Comparison of ENCODE assay signal across 17 cellular contexts in the genomic region with DNA sequence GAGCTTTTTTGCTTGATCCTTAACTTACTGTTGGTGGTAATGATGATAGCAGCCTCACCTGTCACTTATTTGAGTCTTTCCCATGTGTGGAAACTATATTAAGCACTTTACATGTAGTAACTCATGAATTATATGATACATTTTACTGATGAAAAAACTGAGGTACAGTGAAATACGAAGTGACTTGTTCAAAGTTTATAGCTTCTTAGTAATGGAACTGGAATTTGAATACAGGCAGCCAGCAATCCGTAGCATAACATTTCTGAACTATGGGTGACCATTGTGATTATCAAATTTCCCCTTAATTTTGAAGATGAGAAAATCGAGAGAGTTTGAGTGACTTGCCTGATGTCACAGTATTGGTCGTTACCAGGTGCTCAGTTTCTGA. TPM values are rescaled to one million over a fixed set of nuclear protein-coding genes. Genes with fewer than 3 reads are reported as not detected.
DNase-seq lines count a peak whose midpoint lies in the region; ATAC-seq and TF ChIP-seq lines count a peak whose summit lies in the region.
"Had no signal": no experiment of that assay in that cellular context is flagged by ENCODE, and none has a peak within 500 bp of the region (broad histone marks: within the 10 kb centered on the region; RNA-seq: fewer than 3 reads in every experiment).

No MANE protein-coding gene starts in this region.

- H3K9me3 Mint-ChIP-seq in natural killer cell = no peaks in the 10 kb centered on the region
- H3K9me3 Mint-ChIP-seq: GM23338 had no signal

- in situ Hi-C loops in gastrocnemius medialis (cut with MboI; ENCODE audit: low sequenced_read_pairs in 4 of 4) = no loop called here

- H3K36me3 ChIP-seq in gastrocnemius medialis = no peaks in the 10 kb centered on the region
- H3K36me3 ChIP-seq: HAP-1 had no signal

- peak overlapping the region in 1 of 4 donors; percentile 18 for H3K4me3 ChIP-seq in gastrocnemius medialis
- H3K4me3 ChIP-seq: GM23338, HAP-1 had no signal

- H3K36me3 Mint-ChIP-seq in natural killer cell = no peaks in the 10 kb centered on the region

- no peaks in the 10 kb centered on the region for H3K27me3 Mint-ChIP-seq in natural killer cell (ENCODE audit: low read depth in 2 of 2)
- H3K27me3 Mint-ChIP-seq: CD4-positive, CD25-positive, alpha-beta regulatory T cell had no signal

- peak; percentile 34 for DNase-seq in EH (ENCODE audit: low read depth)
- DNase-seq in ELR (ENCODE audit: low read depth) = peak; percentile 19
- DNase-seq in epithelial cell of prostate (ENCODE audit: low read depth, low spot score) = no peak
- no peak for DNase-seq in gastrocnemius medialis
- DNase-seq in natural killer cell = no peak
- no peak for DNase-seq in NOMO-1 treated with dmso at 0.1 percent for 144 hours (lab: John Stamatoyannopoulos, UW; ENCODE audit: unreplicated experiment)
- DNase-seq in Ammon's horn (ENCODE audit: low spot score) = no peak
- DNase-seq: CD4-positive, CD25-positive, alpha-beta regulatory T cell; KBM-7; NCI-H1092 treated with DMSO at 0.1 percent for 48 hours; NCI-H1436 treated with DMSO at 0.1 percent for 48 hours; NCI-H2029; NCI-H2227 treated with DMSO at 0.1 percent for 48 hours; NCI-H510A treated with DMSO at 0.1 percent for 48 hours; NCI-H82 had no signal

- TF ChIP-seq CTCF in gastrocnemius medialis (IDR thresholded peaks at IDR 0.05 in 4 of 5, conservative IDR thresholded peaks at IDR 0.05 in 1 of 5) (no peak), natural killer cell (IDR thresholded peaks at IDR 0.05) (no peak)

- H3K27ac ChIP-seq in epithelial cell of prostate = peak overlapping the region; percentile 19
- peak overlapping the region; percentile 55 to 75 (median 62) for H3K27ac ChIP-seq in gastrocnemius medialis

- H3K4me1 Mint-ChIP-seq in natural killer cell = peaks cover 21 to 34% of the 10 kb centered on the region in 2 donors

- no peak overlapping the region for H3K27ac Mint-ChIP-seq in natural killer cell
- H3K27ac Mint-ChIP-seq: CD4-positive, CD25-positive, alpha-beta regulatory T cell; GM23338 had no signal

- ATAC-seq in gastrocnemius medialis (peak; percentile 47 to 53), natural killer cell (no peak)
- ATAC-seq: GM23338 had no signal

- TF ChIP-seq POLR2A in gastrocnemius medialis (IDR thresholded peaks at IDR 0.05) = no peak

- intact Hi-C loops in gastrocnemius medialis (cut with DNase I; ENCODE audit: low total_unique reads) = loop anchor here (1.0 to 5.0 kb wide), 4 partner anchors 17 to 270 kb away; a partner anchor contains a TSS
- intact Hi-C loops in natural killer cell (cut with micrococcal nuclease) = no loop called here

- H3K4me1 ChIP-seq in gastrocnemius medialis = peaks cover 26 to 43% of the 10 kb centered on the region in 2 donors
- H3K4me1 ChIP-seq: HAP-1 had no signal

- H3K27me3 ChIP-seq in gastrocnemius medialis = no peaks in the 10 kb centered on the region

- H3K4me3 Mint-ChIP-seq in natural killer cell = no peak overlapping the region
- H3K4me3 Mint-ChIP-seq: CD4-positive, CD25-positive, alpha-beta regulatory T cell; GM23338 had no signal

- H3K9me3 ChIP-seq in gastrocnemius medialis = no peaks in the 10 kb centered on the region
- H3K9me3 ChIP-seq: HAP-1 had no signal

RNA-seq across cellular contexts. Expression of a gene that starts 17.3 kb away (rescaled TPM):
- 10 to 100 TPM; 17.5 to 35.2 (median 22.0) TPM for total RNA-seq in gastrocnemius medialis
- 10 to 100 TPM; 19.9 to 27.1 (median 20.5) TPM for total RNA-seq in natural killer cell

Comparison
In these comparisons a context has a peak if more than half of its experiments do, and no peak if none do; other contexts are left out.
1. DNase-seq: peak in EH (single experiment) and ELR (single experiment); none in epithelial cell of prostate (single experiment), gastrocnemius medialis (0 of 2), natural killer cell (single experiment), NOMO-1 treated with dmso at 0.1 percent for 144 hours (single experiment) and Ammon's horn (single experiment).
2. ATAC-seq: peak in gastrocnemius medialis (2 of 2); none in natural killer cell (0 of 3).